ENCODE assay signal across 22 cellular contexts in genomic region chr1:206863266-206863665, GRCh38. TPM values are rescaled to one million over a fixed set of nuclear protein-coding genes. Genes with fewer than 3 reads are reported as not detected.
A peak's percentile ranks its signal among the peaks of the same experiment; 100 is the strongest.
DNase-seq lines count a peak whose midpoint lies in the region; ATAC-seq lines count a peak whose summit lies in the region.
"Had no signal": no experiment of that assay in that cellular context is flagged by ENCODE, and none has a peak within 500 bp of the region (broad histone marks: within the 10 kb centered on the region; RNA-seq: fewer than 3 reads in every experiment).

No MANE protein-coding gene starts in this region.

- H3K9me3 Mint-ChIP-seq in CD4-positive, CD25-positive, alpha-beta regulatory T cell = no peaks in the 10 kb centered on the region

- no peak overlapping the region for H3K4me3 Mint-ChIP-seq in CD4-positive, CD25-positive, alpha-beta regulatory T cell

- peaks cover 0 to 10% (median 4%) of the 10 kb centered on the region in 4 donors for H3K4me1 Mint-ChIP-seq in CD4-positive, CD25-positive, alpha-beta regulatory T cell

- DNase-seq in CD4-positive, CD25-positive, alpha-beta regulatory T cell = no peak
- peak; percentile 7 for DNase-seq in COR-L47 (lab: John Stamatoyannopoulos, UW)
- DNase-seq in NCI-H69 (lab: John Stamatoyannopoulos, UW) = peak; percentile 83
- DNase-seq in iPS-NIHi7 (ENCODE audit: extremely low spot score) = peak; percentile 19
- no peak for DNase-seq in MV-4-11 (lab: John Stamatoyannopoulos, UW)
- DNase-seq in AG08396 (ENCODE audit: low spot score) = no peak
- DNase-seq: ACHN, AML-193, DMS 273 treated with DMSO at 0.1 percent for 48 hours, EL, GM23248, NCI-H1436, NCI-H2081 treated with DMSO at 0.1 percent for 48 hours, NCI-H510A, PC-9, SIG-M5 had no signal

- no peaks in the 10 kb centered on the region for H3K4me1 ChIP-seq in CD4-positive, CD25-positive, alpha-beta regulatory T cell (ENCODE audit: control insufficient read depth, insufficient read depth, low read length, poor library complexity, severe bottlenecking)

- no peak overlapping the region for H3K27ac ChIP-seq in CD4-positive, CD25-positive, alpha-beta regulatory T cell (ENCODE audit: insufficient read depth, low read length, poor library complexity, severe bottlenecking)
- H3K27ac ChIP-seq: GM23248, PC-9, RWPE1 had no signal

- peak overlapping the region in 2 of 3 donors; percentile 28 to 53 for H3K27ac Mint-ChIP-seq in CD4-positive, CD25-positive, alpha-beta regulatory T cell
- H3K27ac Mint-ChIP-seq: CD14-positive monocyte had no signal

- H3K27me3 ChIP-seq in CD4-positive, CD25-positive, alpha-beta regulatory T cell (ENCODE audit: control insufficient read depth, insufficient read depth, low read length) = peaks cover 16% of the 10 kb centered on the region

- no peaks in the 10 kb centered on the region for H3K36me3 ChIP-seq in CD4-positive, CD25-positive, alpha-beta regulatory T cell (ENCODE audit: control insufficient read depth, insufficient read depth, low read length)

- H3K36me3 Mint-ChIP-seq in CD4-positive, CD25-positive, alpha-beta regulatory T cell = no peaks in the 10 kb centered on the region
- H3K36me3 Mint-ChIP-seq: CD14-positive monocyte had no signal

- peaks cover 46% of the 10 kb centered on the region for H3K27me3 Mint-ChIP-seq in CD4-positive, CD25-positive, alpha-beta regulatory T cell

- no peak for ATAC-seq in CD4-positive, CD25-positive, alpha-beta regulatory T cell (ENCODE audit: low read depth in 2 of 2)
- no peak for ATAC-seq in HG03045 (IDR thresholded peaks at IDR 0.05; ENCODE audit: unreplicated experiment)
- ATAC-seq: HCT116, K562 had no signal

- no peaks in the 10 kb centered on the region for H3K9me3 ChIP-seq in CD4-positive, CD25-positive, alpha-beta regulatory T cell (ENCODE audit: control insufficient read depth in 2 of 2, low read length in 2 of 2)

- no peak overlapping the region for H3K4me3 ChIP-seq in CD4-positive, CD25-positive, alpha-beta regulatory T cell (ENCODE audit: low read depth, low read length)
- H3K4me3 ChIP-seq: GM23248, K562, PC-9 had no signal

RNA-seq across cellular contexts. Expression of gene IL20, which starts 2.2 kb away (rescaled TPM):
- not detected for total RNA-seq in CD4-positive, CD25-positive, alpha-beta regulatory T cell
- polyA plus RNA-seq in CD4-positive, CD25-positive, alpha-beta regulatory T cell = not detected
- total RNA-seq: GM23248; K562; PC-9; T-helper 1 cell treated with Interleukin-12 subunit alpha and Interleukin-12 subunit beta and Interleukin-4 antibody, amounts not matched to agents 30 ng/mL and 1 ng/mL, for 36 hours had no signal
- polyA plus RNA-seq: CD14-positive monocyte, GM23248, K562 had no signal

RNA-seq across cellular contexts. Expression of gene IL24, which starts 34.0 kb away (rescaled TPM):
- not detected for total RNA-seq in CD4-positive, CD25-positive, alpha-beta regulatory T cell
- polyA plus RNA-seq in CD4-positive, CD25-positive, alpha-beta regulatory T cell = 10 to 100 TPM; 25.0 to 36.3 (median 29.6) TPM
- total RNA-seq: K562, PC-9 had no signal
- polyA plus RNA-seq: CD14-positive monocyte had no signal

RNA-seq across cellular contexts. Expression of gene FCMR, which starts 58.5 kb away (rescaled TPM):
- 393 TPM for total RNA-seq in CD4-positive, CD25-positive, alpha-beta regulatory T cell
- 100 to 1,000 TPM; 888 to 986 (median 949) TPM for polyA plus RNA-seq in CD4-positive, CD25-positive, alpha-beta regulatory T cell

Comparison
In these comparisons a context has a peak if more than half of its experiments do, and no peak if none do; other contexts are left out.
1. DNase-seq: peak in COR-L47 (single experiment), NCI-H69 (single experiment) and iPS-NIHi7 (single experiment); none in CD4-positive, CD25-positive, alpha-beta regulatory T cell (0 of 3), MV-4-11 (single experiment) and AG08396 (single experiment).